In the genomic region with DNA sequence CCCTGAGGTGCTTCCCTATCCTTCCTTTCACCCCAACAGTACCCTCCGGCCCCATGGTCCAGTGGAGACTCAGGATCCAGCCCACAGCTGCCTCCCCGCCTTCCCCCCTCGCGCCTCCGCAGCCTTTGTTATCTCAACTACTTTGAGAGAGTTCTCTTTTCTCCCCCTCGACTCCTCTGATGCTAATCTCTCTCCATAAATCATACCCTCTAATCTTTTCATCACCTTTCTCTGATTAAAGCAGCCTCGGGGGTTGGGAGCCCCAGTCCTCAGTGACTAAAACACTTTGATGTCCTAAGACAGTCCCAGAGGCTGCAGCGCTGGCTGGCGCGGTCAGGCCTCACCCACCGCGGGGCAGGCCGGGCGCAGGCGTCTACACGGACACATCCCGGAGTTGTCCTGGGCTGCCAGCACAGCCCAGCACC, we compare ENCODE assay signal across 19 cellular contexts.
A peak's percentile ranks its signal among the peaks of the same experiment; 100 is the strongest.
DNase-seq lines count a peak whose midpoint lies in the region; ATAC-seq and TF ChIP-seq lines count a peak whose summit lies in the region.
"Had no signal": no experiment of that assay in that cellular context is flagged by ENCODE, and none has a peak within 500 bp of the region (broad histone marks: within the 10 kb centered on the region; RNA-seq: fewer than 3 reads in every experiment).

No MANE protein-coding gene starts in this region.

- no peaks in the 10 kb centered on the region for H3K36me3 ChIP-seq in A673 (ENCODE audit: insufficient read depth, low read length, poor library complexity, severe bottlenecking)
- no peaks in the 10 kb centered on the region for H3K36me3 ChIP-seq in HAP-1 (replicated peaks)

- in situ Hi-C loops in HAP-1 (cut with MboI; ENCODE audit: low sequenced_read_pairs): no loop called here

- H3K27ac Mint-ChIP-seq in stimulated activated effector memory CD8-positive, alpha-beta T cell treated with anti-CD3 and anti-CD28 coated beads, Interleukin-12 subunit alpha, Interleukin-12 subunit beta, amount 100 ng/mL, for 72 hours: no peak overlapping the region
- H3K27ac Mint-ChIP-seq: CD4-positive, alpha-beta T cell had no signal

- no peak for TF ChIP-seq CTCF in A673 (conservative IDR thresholded peaks at IDR 0.05; ENCODE audit: low read depth, low read length)

- no TSS peak for BruUV-seq in A673 (replicated peaks; lab: Mats Ljungman, UMichigan)

- no peaks in the 10 kb centered on the region for H3K27me3 ChIP-seq in A673 (replicated peaks; ENCODE audit: insufficient read depth, low read depth, low read length, poor library complexity)
- H3K27me3 ChIP-seq in HAP-1 (ENCODE audit: low read depth): peaks cover 10% of the 10 kb centered on the region

- H3K4me3 ChIP-seq in A673 (ENCODE audit: low read depth, low read length, poor library complexity, severe bottlenecking): no peak overlapping the region
- no peak overlapping the region for H3K4me3 ChIP-seq in HAP-1
- H3K4me3 ChIP-seq: SK-N-MC had no signal

- H3K36me3 Mint-ChIP-seq in stimulated activated effector memory CD8-positive, alpha-beta T cell treated with anti-CD3 and anti-CD28 coated beads, Interleukin-12 subunit alpha, Interleukin-12 subunit beta, amount 100 ng/mL, for 72 hours: no peaks in the 10 kb centered on the region

- peaks cover 4% of the 10 kb centered on the region for H3K4me1 Mint-ChIP-seq in stimulated activated effector memory CD8-positive, alpha-beta T cell treated with anti-CD3 and anti-CD28 coated beads, Interleukin-12 subunit alpha, Interleukin-12 subunit beta, amount 100 ng/mL, for 72 hours

- no peak overlapping the region for H3K27ac ChIP-seq in A673 (ENCODE audit: low read depth, low read length, poor library complexity, severe bottlenecking)
- H3K27ac ChIP-seq: HL-60, SK-N-MC had no signal

- DNase-seq in A673 (ENCODE audit: low spot score) (peak; percentile 29), HAP-1 (ENCODE audit: low spot score in 2 of 2) (peak; percentile 21 to 40), SW480 (ENCODE audit: low spot score) (peak; percentile 89), left kidney (ENCODE audit: low read depth, low spot score) (peak; percentile 50), left colon (no peak), NOMO-1 treated with DMSO at 0.1 percent for 48 hours (lab: John Stamatoyannopoulos, UW; ENCODE audit: unreplicated experiment) (no peak)
- DNase-seq in stimulated activated effector memory CD8-positive, alpha-beta T cell treated with anti-CD3 and anti-CD28 coated beads, Interleukin-12 subunit alpha, Interleukin-12 subunit beta, amount 100 ng/mL, for 72 hours (ENCODE audit: low spot score in 2 of 2): no peak
- DNase-seq: CD4-positive, alpha-beta T cell; IMR-90; Karpas-422; NCI-H1436 treated with DMSO at 0.1 percent for 48 hours; NCI-H2029; NCI-H446; NCI-H69; NK-92 treated with Interleukin-12 subunit alpha and Interleukin-12 subunit beta, amount 100 ng/mL, for 24 hours; Right ventricle myocardium superior had no signal

- intact Hi-C loops in A673 (cut with micrococcal nuclease; ENCODE audit: unreplicated experiment): no loop called here
- intact Hi-C loops in left colon (cut with DNase I, micrococcal nuclease): no loop called here

- H3K4me3 Mint-ChIP-seq in stimulated activated effector memory CD8-positive, alpha-beta T cell treated with anti-CD3 and anti-CD28 coated beads, Interleukin-12 subunit alpha, Interleukin-12 subunit beta, amount 100 ng/mL, for 72 hours: no peak overlapping the region
- H3K4me3 Mint-ChIP-seq: CD4-positive, alpha-beta T cell had no signal

- CTCF ChIA-PET in A673 (lab: Charles Lee): no interaction called here

- H3K9me3 ChIP-seq in A673 (ENCODE audit: low read depth, low read length, poor library complexity, severe bottlenecking) (no peaks in the 10 kb centered on the region), HAP-1 (no peaks in the 10 kb centered on the region)

- ATAC-seq in left colon (no peak), GM18909 (IDR thresholded peaks at IDR 0.05; ENCODE audit: poor library complexity, unreplicated experiment) (no peak)
- ATAC-seq in stimulated activated effector memory CD8-positive, alpha-beta T cell treated with anti-CD3 and anti-CD28 coated beads, Interleukin-12 subunit alpha, Interleukin-12 subunit beta, amount 100 ng/mL, for 72 hours: no peak

- peaks cover 14% of the 10 kb centered on the region for H3K4me1 ChIP-seq in A673 (ENCODE audit: insufficient read depth, low read length, poor library complexity, severe bottlenecking)
- H3K4me1 ChIP-seq in HAP-1: no peaks in the 10 kb centered on the region

- H3K9me3 Mint-ChIP-seq in stimulated activated effector memory CD8-positive, alpha-beta T cell treated with anti-CD3 and anti-CD28 coated beads, Interleukin-12 subunit alpha, Interleukin-12 subunit beta, amount 100 ng/mL, for 72 hours: no peaks in the 10 kb centered on the region
- H3K9me3 Mint-ChIP-seq: CD4-positive, alpha-beta T cell had no signal

- POLR2A ChIA-PET in A673 (lab: Charles Lee; ENCODE audit: low non-redundant PET): no interaction called here

Comparison
In these comparisons a context has a peak if more than half of its experiments do, and no peak if none do; other contexts are left out.
1. DNase-seq: peak in A673 (single experiment), HAP-1 (2 of 2), SW480 (single experiment) and left kidney (single experiment); none in left colon (0 of 2), stimulated activated effector memory CD8-positive, alpha-beta T cell treated with anti-CD3 and anti-CD28 coated beads, Interleukin-12 subunit alpha, Interleukin-12 subunit beta, amount 100 ng/mL, for 72 hours (0 of 2) and NOMO-1 treated with DMSO at 0.1 percent for 48 hours (single experiment).